In the genomic region with DNA sequence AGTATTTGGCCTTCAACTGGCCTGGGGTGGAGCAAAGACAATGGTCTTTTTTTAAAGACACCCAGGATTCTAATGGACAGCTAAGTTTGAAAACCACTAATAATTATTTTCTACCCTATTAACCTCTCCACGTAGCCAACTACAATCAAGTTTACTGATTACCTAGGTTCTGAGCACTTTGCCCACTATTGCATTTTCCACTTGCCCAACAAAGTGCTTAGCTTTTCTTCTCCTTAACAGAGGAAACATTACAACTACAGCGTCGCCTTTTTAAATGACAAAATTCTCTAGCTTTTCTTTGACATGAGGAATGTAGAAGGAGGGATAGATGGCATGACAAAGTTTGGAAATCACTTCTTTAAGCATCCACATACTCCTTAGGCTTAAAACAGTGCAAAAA, we compare ENCODE assay signal across 9 cellular contexts. TPM values are rescaled to one million over a fixed set of nuclear protein-coding genes. Genes with fewer than 3 reads are reported as not detected.
DNase-seq lines count a peak whose midpoint lies in the region; ATAC-seq and TF ChIP-seq lines count a peak whose summit lies in the region.
"Had no signal": no experiment of that assay in that cellular context is flagged by ENCODE, and none has a peak within 500 bp of the region (broad histone marks: within the 10 kb centered on the region; RNA-seq: fewer than 3 reads in every experiment).

No MANE protein-coding gene starts in this region.

- DNase-seq in BE2C (no peak), MM.1S (no peak), neural crest cell (ENCODE audit: low read depth, low spot score) (no peak), RKO (ENCODE audit: low spot score) (no peak)
- DNase-seq in stimulated activated naive CD4-positive, alpha-beta T cell treated with Interleukin-2 at 50 U/mL for 16 hours (lab: John Stamatoyannopoulos, UW), result no peak

- H3K9me3 ChIP-seq in BE2C (no peaks in the 10 kb centered on the region), MM.1S (replicated peaks; ENCODE audit: insufficient read depth, low read length) (no peaks in the 10 kb centered on the region), duodenal mucosa (ENCODE audit: control insufficient read depth in 1 of 2, low read length in 2 of 2) (no peaks in the 10 kb centered on the region)

- H3K36me3 ChIP-seq in BE2C, result no peaks in the 10 kb centered on the region
- H3K36me3 ChIP-seq in MM.1S (replicated peaks; ENCODE audit: insufficient read depth, low read length), result no peaks in the 10 kb centered on the region; the same call in 1 of the 2 replicates
- no peaks in the 10 kb centered on the region for H3K36me3 ChIP-seq in duodenal mucosa (ENCODE audit: control insufficient read depth in 1 of 2, insufficient read depth in 2 of 2, low read length in 2 of 2)

- H3K27me3 Mint-ChIP-seq in neural crest cell (ENCODE audit: low read depth), result peaks cover 21% of the 10 kb centered on the region

- no peak for ATAC-seq in HG03045 (IDR thresholded peaks at IDR 0.05; ENCODE audit: unreplicated experiment)
- no peak for ATAC-seq in GM21367 (IDR thresholded peaks at IDR 0.05; ENCODE audit: unreplicated experiment)

- peaks cover 35% of the 10 kb centered on the region for H3K4me1 Mint-ChIP-seq in neural crest cell

- H3K9me2 ChIP-seq in MM.1S (replicated peaks; ENCODE audit: insufficient read depth, low read length), result no peaks in the 10 kb centered on the region

- H3K4me3 ChIP-seq in BE2C (ENCODE audit: low read depth, low read length) (peak overlapping the region; percentile 89), MM.1S (ENCODE audit: low read length) (peak overlapping the region; percentile 85; the same call in 1 of the 2 replicates), duodenal mucosa (ENCODE audit: low read depth in 1 of 2, low read length in 2 of 2) (peak overlapping the region; percentile 87 to 93)

- peaks cover 13% of the 10 kb centered on the region; the same call in 1 of the 2 replicates for H4K20me1 ChIP-seq in MM.1S (ENCODE audit: insufficient read depth, low read length)

- no peaks in the 10 kb centered on the region for H3K27me3 ChIP-seq in BE2C
- H3K27me3 ChIP-seq in MM.1S (replicated peaks; ENCODE audit: insufficient read depth, low read length), result no peaks in the 10 kb centered on the region
- H3K27me3 ChIP-seq in duodenal mucosa (ENCODE audit: control insufficient read depth in 1 of 2, insufficient read depth in 2 of 2, low read length in 2 of 2), result no peaks in the 10 kb centered on the region

- H3K4me2 ChIP-seq in MM.1S (ENCODE audit: low read depth, low read length), result peak overlapping the region; percentile 62

- H3F3A ChIP-seq in MM.1S (ENCODE audit: insufficient read depth, low read length), result no peaks in the 10 kb centered on the region; the same call in 1 of the 2 replicates

- H3K9me3 Mint-ChIP-seq in neural crest cell, result no peaks in the 10 kb centered on the region

- H3K36me3 Mint-ChIP-seq in neural crest cell (ENCODE audit: low read depth), result no peaks in the 10 kb centered on the region

- H3K27ac ChIP-seq in MM.1S (ENCODE audit: low read length) (no peak overlapping the region), duodenal mucosa (ENCODE audit: low read depth, low read length) (no peak overlapping the region)

- H2AFZ ChIP-seq in MM.1S (ENCODE audit: low read length), result no peak overlapping the region

- H3K79me2 ChIP-seq in MM.1S (ENCODE audit: low read length), result peaks cover 67% of the 10 kb centered on the region

- H3K4me3 Mint-ChIP-seq in neural crest cell, result peak overlapping the region; percentile 96

- no peak overlapping the region for H3K27ac Mint-ChIP-seq in neural crest cell (ENCODE audit: unreplicated experiment)

- H3K4me1 ChIP-seq in BE2C (peaks cover 11% of the 10 kb centered on the region), MM.1S (ENCODE audit: low read length) (peaks cover 13% of the 10 kb centered on the region), duodenal mucosa (ENCODE audit: control insufficient read depth in 1 of 2, insufficient read depth in 2 of 2, low read length in 2 of 2) (peaks cover 32 to 57% of the 10 kb centered on the region in 2 donors)

- TF ChIP-seq CTCF in BE2C (IDR thresholded peaks at IDR 0.05; ENCODE audit: low read depth, low read length) (no peak), MM.1S (IDR thresholded peaks at IDR 0.05; ENCODE audit: low read length) (no peak), neural crest cell (conservative IDR thresholded peaks at IDR 0.05) (no peak)

- H3K9ac ChIP-seq in MM.1S (ENCODE audit: low read length), result peak overlapping the region; percentile 97; the same call in 1 of the 2 replicates
- peak overlapping the region; percentile 85 to 91 for H3K9ac ChIP-seq in duodenal mucosa (ENCODE audit: low read depth in 1 of 2, low read length in 2 of 2)

RNA-seq across cellular contexts. Expression of gene CHIC2, which starts 2.0 kb away (rescaled TPM):
- polyA plus RNA-seq in BE2C (2012; ENCODE audit: insufficient read depth, insufficient read length, low read depth), result 9.0 TPM
- 9.5 and 10.4 TPM in 2 replicates for total RNA-seq in neural crest cell

RNA-seq across cellular contexts. Expression of gene GSX2, which starts 37.6 kb away (rescaled TPM):
- polyA plus RNA-seq in BE2C (2012; ENCODE audit: insufficient read depth, insufficient read length, low read depth), result not detected
- total RNA-seq in neural crest cell, result not detected in 2 replicates
- total RNA-seq: dermis microvascular lymphatic vessel endothelial cell had no signal
